ENCODE assay signal across 18 cellular contexts in genomic region chr1:159919236-159919865, GRCh38. TPM values are rescaled to one million over a fixed set of nuclear protein-coding genes. Genes with fewer than 3 reads are reported as not detected.
A peak's percentile ranks its signal among the peaks of the same experiment; 100 is the strongest.
DNase-seq lines count a peak whose midpoint lies in the region; ATAC-seq and TF ChIP-seq lines count a peak whose summit lies in the region.
"Had no signal": no experiment of that assay in that cellular context is flagged by ENCODE, and none has a peak within 500 bp of the region (broad histone marks: within the 10 kb centered on the region; RNA-seq: fewer than 3 reads in every experiment).

No MANE protein-coding gene starts in this region.

- H3K4me1 ChIP-seq in heart right ventricle = peaks cover 18 to 82% (median 74%) of the 10 kb centered on the region in 9 donors
- peaks cover 0 to 90% of the 10 kb centered on the region in 2 donors for H3K4me1 ChIP-seq in right atrium auricular region
- H3K4me1 ChIP-seq in lower lobe of right lung = peaks cover 85% of the 10 kb centered on the region
- peaks cover 26 to 72% of the 10 kb centered on the region in 2 donors for H3K4me1 ChIP-seq in thoracic aorta (ENCODE audit: control insufficient read depth in 1 of 2, low read depth in 2 of 2)
- peaks cover 17 to 36% of the 10 kb centered on the region in 2 donors for H3K4me1 ChIP-seq in thyroid gland

- POLR2A ChIA-PET in RWPE1 (lab: Yijun Ruan, JAX; ENCODE audit: low non-redundant PET) = no interaction called here

- CTCF ChIA-PET in RWPE1 (lab: Yijun Ruan, JAX) = no interaction called here

- TF ChIP-seq POLR2A in thyroid gland (IDR thresholded peaks at IDR 0.05) = no peak

- H3K27ac ChIP-seq in heart right ventricle (peak overlapping the region in 7 of 10 donors; percentile 9 to 100 (median 53)), right atrium auricular region (peak overlapping the region in 1 of 2 donors; percentile 32), RWPE1 (peak overlapping the region; percentile 89), lower lobe of right lung (peak overlapping the region; percentile 100), thoracic aorta (peak overlapping the region; percentile 23 to 37), thyroid gland (no peak overlapping the region)
- H3K27ac ChIP-seq: epithelial cell of prostate, parathyroid adenoma, vagina had no signal

- H3K4me3 ChIP-seq in heart right ventricle (no peak overlapping the region), right atrium auricular region (no peak overlapping the region), lower lobe of right lung (peak overlapping the region; percentile 2), thoracic aorta (no peak overlapping the region), thyroid gland (replicated peaks in 1 of 3) (no peak overlapping the region)
- H3K4me3 ChIP-seq: K562, vagina had no signal

- H3K27me3 ChIP-seq in heart right ventricle (no peaks in the 10 kb centered on the region), right atrium auricular region (no peaks in the 10 kb centered on the region), lower lobe of right lung (ENCODE audit: low read depth) (no peaks in the 10 kb centered on the region), thoracic aorta (replicated peaks; ENCODE audit: insufficient read depth) (no peaks in the 10 kb centered on the region), thyroid gland (no peaks in the 10 kb centered on the region)
- H3K27me3 ChIP-seq: vagina had no signal

- no peaks in the 10 kb centered on the region for H3K9me3 ChIP-seq in heart right ventricle
- no peaks in the 10 kb centered on the region for H3K9me3 ChIP-seq in right atrium auricular region
- H3K9me3 ChIP-seq in lower lobe of right lung = no peaks in the 10 kb centered on the region
- H3K9me3 ChIP-seq in thoracic aorta = no peaks in the 10 kb centered on the region
- no peaks in the 10 kb centered on the region for H3K9me3 ChIP-seq in thyroid gland
- H3K9me3 ChIP-seq: vagina had no signal

- no peak for DNase-seq in heart right ventricle
- no peak for DNase-seq in right atrium auricular region (ENCODE audit: low spot score)
- no peak for DNase-seq in RWPE1 (ENCODE audit: low spot score)
- no peak for DNase-seq in lower lobe of right lung
- no peak for DNase-seq in thoracic aorta (ENCODE audit: low spot score)
- no peak for DNase-seq in NCI-H2081 (lab: John Stamatoyannopoulos, UW)
- DNase-seq in thyroid gland = no peak
- DNase-seq in NCI-H69 (lab: John Stamatoyannopoulos, UW) = no peak
- DNase-seq: activated CD4-positive, alpha-beta T cell treated with anti-CD3 and anti-CD28 coated beads, Interleukin-2, amount 50 U/mL, for 1 hour; anterior cingulate cortex; NCI-H1105 treated with DMSO at 0.1 percent for 48 hours; SHP77; stimulated activated naive CD8-positive, alpha-beta T cell treated with anti-CD3 and anti-CD28 coated beads, Interleukin-15, amount 100 ng/mL, for 72 hours had no signal

- peaks cover 0 to 67% (median 32%) of the 10 kb centered on the region in 9 donors for H3K36me3 ChIP-seq in heart right ventricle
- peaks cover 39% of the 10 kb centered on the region for H3K36me3 ChIP-seq in right atrium auricular region
- H3K36me3 ChIP-seq in lower lobe of right lung = peaks cover 52% of the 10 kb centered on the region
- H3K36me3 ChIP-seq in thoracic aorta = peaks cover 29% of the 10 kb centered on the region
- peaks cover 20 to 30% of the 10 kb centered on the region in 2 donors for H3K36me3 ChIP-seq in thyroid gland

- ATAC-seq in heart right ventricle = no peak
- no peak for ATAC-seq in lower lobe of right lung
- no peak for ATAC-seq in thoracic aorta (ENCODE audit: insufficient number of reproducible peaks, low FRiP score, low read depth)
- ATAC-seq: K562; stimulated activated naive CD8-positive, alpha-beta T cell treated with anti-CD3 and anti-CD28 coated beads, Interleukin-15, amount 100 ng/mL, for 72 hours had no signal

- intact Hi-C loops in heart right ventricle (cut with DNase I) = no loop called here
- intact Hi-C loops in lower lobe of right lung (cut with DNase I) = no loop called here
- intact Hi-C loops in thyroid gland (cut with DNase I) = no loop called here

- WGBS in heart right ventricle, 2 donors = 89 to 97% methylated on average over 10 of the region's 10 CpGs
- WGBS in thyroid gland, 2 donors = 97% methylated on average over 10 of the region's 10 CpGs

- TF ChIP-seq CTCF in heart right ventricle (IDR thresholded peaks at IDR 0.05) (no peak), right atrium auricular region (IDR thresholded peaks at IDR 0.05) (no peak), RWPE1 (conservative IDR thresholded peaks at IDR 0.05; ENCODE audit: low read depth) (no peak), lower lobe of right lung (IDR thresholded peaks at IDR 0.05) (no peak), thoracic aorta (IDR thresholded peaks at IDR 0.05) (no peak), thyroid gland (IDR thresholded peaks at IDR 0.05) (no peak)

RNA-seq across cellular contexts. Expression of gene TAGLN2, which starts 6.0 kb away (rescaled TPM):
- total RNA-seq in heart right ventricle (100 to 1,000 TPM in 4 of 10 donors, 10 to 100 TPM in 6; 65.9 to 228 (median 92.5) TPM), right atrium auricular region (100 to 1,000 TPM; 124 to 235 TPM), lower lobe of right lung (451 TPM), thoracic aorta (100 to 1,000 TPM; 298 to 352 TPM), thyroid gland (100 to 1,000 TPM; 104 to 170 (median 151) TPM)
- polyA plus RNA-seq in heart right ventricle = 100 to 1,000 TPM; 131 to 283 TPM

RNA-seq across cellular contexts. Expression of gene CFAP45, which starts 19.4 kb away (rescaled TPM):
- total RNA-seq in heart right ventricle (1 to 10 TPM in 1 of 10 donors, under 1 TPM in 9; 0.17 to 1.5 (median 0.47) TPM), right atrium auricular region (1 to 10 TPM in 1 of 2 donors, under 1 TPM in 1; 0.86 to 1.3 TPM), lower lobe of right lung (10.2 TPM), thoracic aorta (1 to 10 TPM in 1 of 2 donors, under 1 TPM in 1; 0.95 to 2.1 TPM), thyroid gland (under 1 TPM in 2 of 4 donors, not detected in 2; 0.56 to 0.94 TPM)
- 1 to 10 TPM in 1 of 2 donors, under 1 TPM in 1; 0.70 to 1.4 TPM for polyA plus RNA-seq in heart right ventricle
- total RNA-seq: vagina had no signal

RNA-seq across cellular contexts. Expression of gene IGSF9, which starts 26.1 kb away (rescaled TPM):
- under 1 TPM in 3 of 10 donors, not detected in 7; 0.07 to 0.15 (median 0.08) TPM for total RNA-seq in heart right ventricle
- polyA plus RNA-seq in heart right ventricle = under 1 TPM; 0.03 to 0.15 TPM
- total RNA-seq in right atrium auricular region = 1 to 10 TPM; 2.0 to 5.4 TPM
- total RNA-seq in lower lobe of right lung = 2.0 TPM
- under 1 TPM in 1 of 2 donors, not detected in 1; 0.99 TPM for total RNA-seq in thoracic aorta
- 1 to 10 TPM in 3 of 4 donors, under 1 TPM in 1; 0.71 to 1.9 (median 1.4) TPM for total RNA-seq in thyroid gland

RNA-seq across cellular contexts. Expression of gene SLAMF9, which starts 34.7 kb away (rescaled TPM):
- total RNA-seq in heart right ventricle (not detected), right atrium auricular region (not detected), lower lobe of right lung (not detected), thoracic aorta (not detected), thyroid gland (not detected)
- under 1 TPM in 1 of 2 donors, not detected in 1; 0.13 TPM for polyA plus RNA-seq in heart right ventricle
- total RNA-seq: K562, mesothelial cell of epicardium, vagina had no signal

RNA-seq across cellular contexts. Expression of gene VSIG8, which starts 56.9 kb away (rescaled TPM):
- not detected for total RNA-seq in heart right ventricle
- polyA plus RNA-seq in heart right ventricle = under 1 TPM in 1 of 2 donors, not detected in 1; 0.44 TPM
- not detected for total RNA-seq in right atrium auricular region
- total RNA-seq in lower lobe of right lung = 0.35 TPM
- not detected for total RNA-seq in thoracic aorta
- total RNA-seq in thyroid gland = under 1 TPM in 1 of 4 donors, not detected in 3; 0.11 TPM
- total RNA-seq: K562, mesothelial cell of epicardium, vagina had no signal
- polyA plus RNA-seq: K562 had no signal

Comparison
In these comparisons a context has a peak if more than half of its experiments do, and no peak if none do; other contexts are left out.
1. H3K27ac ChIP-seq: peak in heart right ventricle (7 of 10), RWPE1 (single experiment), lower lobe of right lung (single experiment) and thoracic aorta (2 of 2); none in thyroid gland (0 of 3).